In the genomic region with DNA sequence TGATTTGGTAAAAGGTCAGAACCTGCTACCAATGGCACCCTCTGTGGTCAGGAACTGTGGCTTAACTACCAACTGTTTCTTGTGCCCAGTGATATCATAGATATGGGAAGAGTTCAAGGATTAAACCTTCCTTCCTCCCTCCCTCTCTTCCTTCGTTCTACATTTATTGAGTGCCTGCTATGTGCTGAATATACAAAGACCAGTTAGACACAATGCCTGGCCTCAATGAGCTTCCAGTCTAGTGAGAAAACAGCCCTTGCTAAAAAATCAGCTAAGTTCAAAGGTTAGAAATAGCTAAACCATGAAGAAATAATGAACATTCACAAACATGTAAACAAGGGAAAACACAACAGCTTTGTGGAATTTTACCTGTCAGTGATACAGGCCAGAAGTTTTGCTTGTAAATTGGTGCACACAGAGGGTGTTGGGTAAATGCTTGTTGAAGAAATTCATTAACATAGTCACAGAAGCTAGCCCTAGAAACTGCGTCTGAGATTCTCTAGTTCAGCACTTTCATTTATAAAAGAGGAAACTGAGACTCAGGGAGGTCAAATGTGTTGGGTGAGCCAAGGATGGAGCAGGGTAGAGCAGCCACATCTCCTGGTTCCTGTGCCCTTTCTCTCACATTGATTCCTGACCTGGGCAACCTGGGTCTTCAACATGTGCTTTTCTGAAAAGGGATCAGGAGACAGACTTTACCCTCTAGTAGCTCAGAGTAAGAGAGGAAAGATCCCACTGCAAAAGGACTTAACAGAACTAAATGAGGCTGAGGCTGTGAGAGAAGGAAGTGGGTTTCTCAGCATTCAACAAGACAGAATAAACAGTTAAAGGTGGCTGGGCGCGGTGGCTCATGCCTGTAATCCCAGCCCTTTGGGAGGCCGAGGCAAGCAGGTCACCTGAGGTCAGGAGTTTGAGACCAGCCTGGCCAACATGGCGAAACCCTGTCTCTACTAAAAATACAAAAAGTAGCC, we compare ENCODE assay signal across 25 cellular contexts. TPM values are rescaled to one million over a fixed set of nuclear protein-coding genes. Genes with fewer than 3 reads are reported as not detected.
DNase-seq lines count a peak whose midpoint lies in the region; ATAC-seq and TF ChIP-seq lines count a peak whose summit lies in the region.
"Had no signal": no experiment of that assay in that cellular context is flagged by ENCODE, and none has a peak within 500 bp of the region (broad histone marks: within the 10 kb centered on the region; RNA-seq: fewer than 3 reads in every experiment).

No MANE protein-coding gene starts in this region.

- in situ Hi-C loops in IMR-90 (cut with MboI; ENCODE audit: low sequenced_read_pairs) = loop anchor here (5.0 to 25.0 kb wide), 2 partner anchors 236 to 841 kb away; a partner anchor contains a TSS
- in situ Hi-C loops in Panc1 (cut with HindIII; ENCODE audit: low pct_unique_long_range_greater_than_20kb, low sequenced_read_pairs) = no loop called here

- no peak overlapping the region for H2AFZ ChIP-seq in IMR-90 (replicated peaks; ENCODE audit: low read length, poor library complexity)

- no peak overlapping the region for H3K27ac ChIP-seq in CD4-positive, alpha-beta memory T cell (ENCODE audit: low read depth, low read length)
- H3K27ac ChIP-seq in IMR-90 (ENCODE audit: insufficient read depth, low read length) (no peak overlapping the region), Panc1 (ENCODE audit: low read length) (no peak overlapping the region), esophagus muscularis mucosa (replicated peaks in 1 of 4) (peak overlapping the region in 1 of 4 donors; percentile 6)
- H3K27ac ChIP-seq: adrenal gland, brain microvascular endothelial cell, C4-2B, SK-N-MC had no signal

- no peaks in the 10 kb centered on the region for H3K79me1 ChIP-seq in IMR-90 (ENCODE audit: low read depth in 1 of 2, low read length in 2 of 2)

- H4K91ac ChIP-seq in IMR-90 (ENCODE audit: insufficient read depth, low read depth, low read length) = no peak overlapping the region

- H3K9me3 Mint-ChIP-seq in CD4-positive, alpha-beta memory T cell = no peaks in the 10 kb centered on the region
- H3K9me3 Mint-ChIP-seq: T-helper 2 cell treated with Interferon-gamma antibody and Interleukin-4, amounts not matched to agents 5 μg/mL and 100 μg/mL, for 36 hours; type B pancreatic cell had no signal

- H4K5ac ChIP-seq in IMR-90 (ENCODE audit: low read depth, low read length) = no peak overlapping the region

- no peak overlapping the region for H3K4me3 Mint-ChIP-seq in CD4-positive, alpha-beta memory T cell
- H3K4me3 Mint-ChIP-seq: T-helper 2 cell treated with Interferon-gamma antibody and Interleukin-4, amounts not matched to agents 5 μg/mL and 100 μg/mL, for 36 hours; type B pancreatic cell had no signal

- 0 out of 2 replicates have a peak overlapping the region, but pooled peaks have one; percentile 3 for H2BK20ac ChIP-seq in IMR-90 (ENCODE audit: low read depth, low read length)

- no peak overlapping the region for H3K4me3 ChIP-seq in CD4-positive, alpha-beta memory T cell (ENCODE audit: low read length in 2 of 2)
- H3K4me3 ChIP-seq in IMR-90 (ENCODE audit: insufficient read depth, low read depth, low read length) (no peak overlapping the region), Panc1 (ENCODE audit: low read depth in 2 of 2, low read length in 2 of 2) (no peak overlapping the region), esophagus muscularis mucosa (no peak overlapping the region), MG63 (no peak overlapping the region)
- H3K4me3 ChIP-seq: adrenal gland, HAP-1, heart left ventricle, SK-N-MC had no signal

- BruUV-seq in IMR-90 (replicated peaks; lab: Mats Ljungman, UMichigan) (no TSS peak), Panc1 (replicated peaks; lab: Mats Ljungman, UMichigan) (no TSS peak)

- intact Hi-C loops in CD4-positive, alpha-beta memory T cell (cut with micrococcal nuclease) = no loop called here
- intact Hi-C loops in IMR-90 (cut with micrococcal nuclease) = no loop called here
- intact Hi-C loops in Panc1 (cut with micrococcal nuclease; ENCODE audit: unreplicated experiment) = no loop called here
- intact Hi-C loops in esophagus muscularis mucosa (cut with DNase I) = no loop called here

- peak overlapping the region in 5 of 7 donors; percentile 38 to 68 (median 52) for H3K27ac Mint-ChIP-seq in CD4-positive, alpha-beta memory T cell
- H3K27ac Mint-ChIP-seq: T-helper 2 cell treated with Interferon-gamma antibody and Interleukin-4, amounts not matched to agents 5 μg/mL and 100 μg/mL, for 36 hours; type B pancreatic cell had no signal

- CTCF ChIA-PET in CD4-positive, alpha-beta memory T cell (lab: Charles Lee; ENCODE audit: partially characterized antibody) = interaction anchor here (0.8 to 8.3 kb wide), 6 partner anchors 237 to 526 kb away, joined by 3 to 219 read pairs (median 4); no protein-coding TSS in a partner anchor
- CTCF ChIA-PET in IMR-90 (lab: Yijun Ruan, JAX) (interaction anchor here (1.3 kb wide), 1 partner anchor 347 kb away, joined by 5 read pairs; no protein-coding TSS in a partner anchor), Panc1 (lab: Charles Lee) (no interaction called here)

- DNase-seq in CD4-positive, alpha-beta memory T cell = no peak
- no peak for DNase-seq in IMR-90
- DNase-seq in Panc1 (ENCODE audit: low read depth, low spot score) = no peak
- peak; percentile 86 for DNase-seq in esophagus muscularis mucosa (ENCODE audit: extremely low spot score)
- DNase-seq in MG63 = no peak
- DNase-seq in AG08396 (ENCODE audit: low spot score) = no peak
- DNase-seq: activated CD4-positive, alpha-beta T cell treated with anti-CD3 and anti-CD28 coated beads, Interleukin-2, amount 50 U/mL, for 1 hour; activated effector memory CD4-positive, alpha-beta T cell treated with anti-CD3 and anti-CD28 coated beads, Interleukin-2, amount 50 U/mL, for 16 hours; adrenal gland; brain microvascular endothelial cell; effector CD8-positive, alpha-beta T cell; erythroblast; foreskin fibroblast; heart left ventricle; KG1; mammary epithelial cell; NCI-H1417; NK-92 treated with Interleukin-12 subunit alpha and Interleukin-12 subunit beta, amount 100 ng/mL, for 24 hours had no signal

- H2BK120ac ChIP-seq in IMR-90 (ENCODE audit: low read depth, low read length) = no peak overlapping the region

- no peak overlapping the region for H3K23ac ChIP-seq in IMR-90 (ENCODE audit: low read depth, low read length)

- H3K9me3 ChIP-seq in CD4-positive, alpha-beta memory T cell (ENCODE audit: control insufficient read depth in 1 of 2, low read length in 2 of 2) = no peaks in the 10 kb centered on the region
- no peaks in the 10 kb centered on the region for H3K9me3 ChIP-seq in IMR-90 (ENCODE audit: control insufficient read depth, insufficient read depth, low read length)
- no peaks in the 10 kb centered on the region for H3K9me3 ChIP-seq in Panc1 (ENCODE audit: control insufficient read depth, insufficient read depth, low read depth, low read length)
- H3K9me3 ChIP-seq in esophagus muscularis mucosa = no peaks in the 10 kb centered on the region
- H3K9me3 ChIP-seq in MG63 = no peaks in the 10 kb centered on the region
- H3K9me3 ChIP-seq: adrenal gland, HAP-1, heart left ventricle had no signal

- no peak overlapping the region for H4K8ac ChIP-seq in IMR-90 (ENCODE audit: low read depth in 2 of 2, low read length in 2 of 2)

- H2AK5ac ChIP-seq in IMR-90 (ENCODE audit: low read depth, low read length) = no peak overlapping the region

- WGBS in IMR-90 (ENCODE audit: extremely low coverage in 2 of 2, insufficient read length in 1 of 2), 2 experiments = no CpG with 5 or more reads among the region's 6 CpGs
- WGBS in esophagus muscularis mucosa = 85% methylated on average over 6 of the region's 6 CpGs

- H4K20me1 ChIP-seq in IMR-90 (ENCODE audit: insufficient read depth, low read length) = no peaks in the 10 kb centered on the region

- no peak overlapping the region for H3K14ac ChIP-seq in IMR-90 (replicated peaks; ENCODE audit: low read depth, low read length)

- no peak overlapping the region for H3K4ac ChIP-seq in IMR-90 (ENCODE audit: low read depth, low read length)

- no peak overlapping the region for H2AK9ac ChIP-seq in IMR-90 (replicated peaks; ENCODE audit: low read depth, low read length, poor library complexity)

- TF ChIP-seq CTCF in IMR-90 (conservative IDR thresholded peaks at IDR 0.05; ENCODE audit: low read depth, low read length) = no peak
- TF ChIP-seq CTCF in Panc1 (IDR thresholded peaks at IDR 0.05) = peak; percentile 1; the same call in 1 of the 2 replicates
- no peak for TF ChIP-seq CTCF in esophagus muscularis mucosa (IDR thresholded peaks at IDR 0.05)

- peaks cover 8% of the 10 kb centered on the region for H3K4me1 ChIP-seq in CD4-positive, alpha-beta memory T cell (ENCODE audit: insufficient read depth, low read length)
- H3K4me1 ChIP-seq in IMR-90 (ENCODE audit: control insufficient read depth, insufficient read depth, low read length) (peaks cover 16% of the 10 kb centered on the region), Panc1 (ENCODE audit: control insufficient read depth, insufficient read depth, low read length) (no peaks in the 10 kb centered on the region), esophagus muscularis mucosa (peaks cover 4 to 35% (median 26%) of the 10 kb centered on the region in 4 donors)
- H3K4me1 ChIP-seq: adrenal gland, HAP-1 had no signal

- H3K27me3 Mint-ChIP-seq in CD4-positive, alpha-beta memory T cell = peaks cover 2% of the 10 kb centered on the region in 2 donors

- no peak overlapping the region for H3K56ac ChIP-seq in IMR-90 (ENCODE audit: extremely low read depth, insufficient read depth, low read length)

- H3K36me3 Mint-ChIP-seq in CD4-positive, alpha-beta memory T cell = no peaks in the 10 kb centered on the region
- H3K36me3 Mint-ChIP-seq: type B pancreatic cell had no signal

- H3K4me1 Mint-ChIP-seq in CD4-positive, alpha-beta memory T cell = peaks cover 6 to 17% (median 8%) of the 10 kb centered on the region in 4 donors

- H3K27me3 ChIP-seq in CD4-positive, alpha-beta memory T cell (ENCODE audit: insufficient read depth, low read length) = no peaks in the 10 kb centered on the region
- no peaks in the 10 kb centered on the region for H3K27me3 ChIP-seq in IMR-90 (ENCODE audit: control insufficient read depth, insufficient read depth, low read length)
- no peaks in the 10 kb centered on the region for H3K27me3 ChIP-seq in Panc1 (ENCODE audit: control insufficient read depth, insufficient read depth, low read length)
- H3K27me3 ChIP-seq in esophagus muscularis mucosa = no peaks in the 10 kb centered on the region
- H3K27me3 ChIP-seq in MG63 = no peaks in the 10 kb centered on the region; the same call in 1 of the 2 replicates
- H3K27me3 ChIP-seq: adrenal gland, brain microvascular endothelial cell, heart left ventricle had no signal

- dilution Hi-C loops in IMR-90 (cut with HindIII; ENCODE audit: low sequenced_read_pairs, unreplicated experiment) = loop anchor here (25.0 kb wide), 1 partner anchor 516 kb away; no protein-coding TSS in a partner anchor

- TF ChIP-seq POLR2A in IMR-90 (IDR thresholded peaks at IDR 0.05; ENCODE audit: low read depth, low read length) (no peak), esophagus muscularis mucosa (IDR thresholded peaks at IDR 0.05; ENCODE audit: low read depth) (no peak)

- peak overlapping the region; percentile 6; the same call in 1 of the 2 replicates for H3K18ac ChIP-seq in IMR-90 (ENCODE audit: low read depth, low read length)

- no peak overlapping the region for H3K4me2 ChIP-seq in IMR-90 (ENCODE audit: low read depth, low read length)

- POLR2A ChIA-PET in CD4-positive, alpha-beta memory T cell (lab: Charles Lee; ENCODE audit: partially characterized antibody) = interaction anchor here (2.4 kb wide), 1 partner anchor 13 kb away, joined by 8 read pairs; a partner anchor contains a TSS
- POLR2A ChIA-PET in IMR-90 (lab: Charles Lee; ENCODE audit: unreplicated experiment) (no interaction called here), Panc1 (lab: Charles Lee) (no interaction called here)

- 0 out of 2 replicates have a peak, but pooled peaks cover 7% of the 10 kb centered on the region for H3K9me1 ChIP-seq in IMR-90 (ENCODE audit: insufficient read depth, low read length)

- TF ChIP-seq RAD21 in IMR-90 (IDR thresholded peaks at IDR 0.05; ENCODE audit: low read length) = no peak

- H2BK5ac ChIP-seq in IMR-90 (ENCODE audit: low read depth, low read length, poor library complexity, severe bottlenecking) = no peak overlapping the region

- no peak for TF ChIP-seq EP300 in esophagus muscularis mucosa (IDR thresholded peaks at IDR 0.05)

- H3K9ac ChIP-seq in IMR-90 (ENCODE audit: low read depth, low read length) = no peak overlapping the region

- ATAC-seq in IMR-90 (ENCODE audit: low read depth) (no peak), Panc1 (no peak), HG02938 (IDR thresholded peaks at IDR 0.05; ENCODE audit: unreplicated experiment) (no peak), HG03280 (IDR thresholded peaks at IDR 0.05; ENCODE audit: unreplicated experiment) (no peak)
- ATAC-seq: heart left ventricle had no signal

- H3K36me3 ChIP-seq in CD4-positive, alpha-beta memory T cell (ENCODE audit: insufficient read depth, low read length) = no peaks in the 10 kb centered on the region
- no peaks in the 10 kb centered on the region for H3K36me3 ChIP-seq in IMR-90 (ENCODE audit: control insufficient read depth, insufficient read depth, low read length)
- no peaks in the 10 kb centered on the region for H3K36me3 ChIP-seq in Panc1 (ENCODE audit: control insufficient read depth, insufficient read depth, low read length)
- no peaks in the 10 kb centered on the region for H3K36me3 ChIP-seq in esophagus muscularis mucosa
- H3K36me3 ChIP-seq in MG63 = no peaks in the 10 kb centered on the region
- H3K36me3 ChIP-seq: adrenal gland, brain microvascular endothelial cell, HAP-1, heart left ventricle had no signal

- H2BK15ac ChIP-seq in IMR-90 (ENCODE audit: low read depth, low read length) = no peak overlapping the region

RNA-seq across cellular contexts. Expression of a gene that starts 14.4 kb away (rescaled TPM):
- 10 to 100 TPM; 26.4 to 27.0 TPM for total RNA-seq in CD4-positive, alpha-beta memory T cell
- polyA plus RNA-seq in CD4-positive, alpha-beta memory T cell = 10 to 100 TPM; 18.3 to 23.7 TPM
- total RNA-seq in IMR-90 (2012; rRNA removed) (35.3 and 38.7 TPM in 2 replicates), Panc1 (2021; ENCODE audit: unreplicated experiment) (43.8 TPM), esophagus muscularis mucosa (100 to 1,000 TPM in 3 of 4 donors, 10 to 100 TPM in 1; 92.2 to 154 (median 122) TPM)
- polyA plus RNA-seq in IMR-90 (2012; rRNA removed) = 17.5 and 19.1 TPM in 2 replicates
- 12.9 and 22.4 TPM in 2 replicates for polyA plus RNA-seq in IMR-90 (2012; cell fraction: cytosol; rRNA removed)
- polyA plus RNA-seq in IMR-90 (2012; cell fraction: nucleus; rRNA removed; ENCODE audit: low replicate concordance) = 13.2 and 15.6 TPM in 2 replicates
- 20.6 TPM for polyA plus RNA-seq in Panc1 (2012; ENCODE audit: insufficient read length)
- total RNA-seq in MG63 (2014; rRNA removed; shearing (Covaris generic); ENCODE audit: low replicate concordance) = 14.9 TPM in 2 replicates
